In the genomic region with DNA sequence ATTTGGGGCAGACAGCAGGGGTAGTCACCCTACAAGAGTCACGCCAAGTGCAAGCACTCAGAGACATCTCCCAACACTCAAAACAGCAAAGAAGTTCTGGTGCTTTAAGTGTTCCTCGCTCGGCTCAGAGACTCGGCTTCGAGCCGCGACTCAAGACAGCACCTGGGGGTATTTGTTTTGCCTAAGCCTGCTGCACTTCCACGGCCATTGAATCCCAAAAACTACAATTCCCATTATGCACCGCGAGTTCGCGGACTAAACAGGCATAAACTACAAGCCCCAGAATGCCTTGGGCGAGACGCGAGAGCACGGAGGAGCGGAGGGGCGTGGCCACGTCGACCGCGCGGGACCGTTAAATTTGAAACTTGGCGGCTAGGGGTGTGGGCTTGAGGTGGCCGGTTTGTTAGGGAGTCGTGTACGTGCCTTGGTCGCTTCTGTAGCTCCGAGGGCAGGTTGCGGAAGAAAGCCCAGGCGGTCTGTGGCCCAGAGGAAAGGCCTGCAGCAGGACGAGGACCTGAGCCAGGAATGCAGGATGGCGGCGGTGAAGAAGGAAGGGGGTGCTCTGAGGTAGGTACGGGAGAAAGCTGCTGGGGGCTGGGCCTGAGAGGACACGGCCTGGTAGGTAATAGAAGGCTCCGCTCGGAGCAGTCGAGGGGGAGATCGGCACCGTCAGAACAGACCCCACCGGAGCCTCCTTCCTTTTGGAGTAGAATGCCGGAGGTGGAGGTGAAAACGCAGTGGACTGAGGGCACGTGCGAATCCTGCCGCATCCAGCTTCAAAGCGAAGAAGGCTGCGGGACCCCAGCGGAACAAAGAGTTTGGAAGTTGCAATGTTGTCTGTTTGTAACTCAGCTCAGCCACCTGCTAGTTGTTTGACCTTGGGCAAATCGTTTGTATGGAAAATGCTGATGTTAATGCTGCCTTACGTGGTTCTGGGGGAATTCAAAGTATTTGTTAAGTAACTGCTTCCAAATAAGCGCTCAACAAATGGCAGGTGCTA, we compare ENCODE assay signal across 8 cellular contexts. TPM values are rescaled to one million over a fixed set of nuclear protein-coding genes. Genes with fewer than 3 reads are reported as not detected.
DNase-seq lines count a peak whose midpoint lies in the region; ATAC-seq and TF ChIP-seq lines count a peak whose summit lies in the region.

A gene with protein sequence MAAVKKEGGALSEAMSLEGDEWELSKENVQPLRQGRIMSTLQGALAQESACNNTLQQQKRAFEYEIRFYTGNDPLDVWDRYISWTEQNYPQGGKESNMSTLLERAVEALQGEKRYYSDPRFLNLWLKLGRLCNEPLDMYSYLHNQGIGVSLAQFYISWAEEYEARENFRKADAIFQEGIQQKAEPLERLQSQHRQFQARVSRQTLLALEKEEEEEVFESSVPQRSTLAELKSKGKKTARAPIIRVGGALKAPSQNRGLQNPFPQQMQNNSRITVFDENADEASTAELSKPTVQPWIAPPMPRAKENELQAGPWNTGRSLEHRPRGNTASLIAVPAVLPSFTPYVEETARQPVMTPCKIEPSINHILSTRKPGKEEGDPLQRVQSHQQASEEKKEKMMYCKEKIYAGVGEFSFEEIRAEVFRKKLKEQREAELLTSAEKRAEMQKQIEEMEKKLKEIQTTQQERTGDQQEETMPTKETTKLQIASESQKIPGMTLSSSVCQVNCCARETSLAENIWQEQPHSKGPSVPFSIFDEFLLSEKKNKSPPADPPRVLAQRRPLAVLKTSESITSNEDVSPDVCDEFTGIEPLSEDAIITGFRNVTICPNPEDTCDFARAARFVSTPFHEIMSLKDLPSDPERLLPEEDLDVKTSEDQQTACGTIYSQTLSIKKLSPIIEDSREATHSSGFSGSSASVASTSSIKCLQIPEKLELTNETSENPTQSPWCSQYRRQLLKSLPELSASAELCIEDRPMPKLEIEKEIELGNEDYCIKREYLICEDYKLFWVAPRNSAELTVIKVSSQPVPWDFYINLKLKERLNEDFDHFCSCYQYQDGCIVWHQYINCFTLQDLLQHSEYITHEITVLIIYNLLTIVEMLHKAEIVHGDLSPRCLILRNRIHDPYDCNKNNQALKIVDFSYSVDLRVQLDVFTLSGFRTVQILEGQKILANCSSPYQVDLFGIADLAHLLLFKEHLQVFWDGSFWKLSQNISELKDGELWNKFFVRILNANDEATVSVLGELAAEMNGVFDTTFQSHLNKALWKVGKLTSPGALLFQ (plus strand): TSS at position 381 of the 1,000 bp plus-strand sequence. CDS start 152 bp downstream, at position 533.

- H3K4me3 Mint-ChIP-seq in Calu3 (ENCODE audit: low read depth, unreplicated experiment) (no peak within 1 kb of the TSS), endothelial cell (ENCODE audit: unreplicated experiment) (no peak within 1 kb of the TSS), mesothelial cell of epicardium (no peak within 1 kb of the TSS)

- no peaks in the 10 kb centered on the region for H3K27me3 Mint-ChIP-seq in Calu3 (ENCODE audit: unreplicated experiment)
- H3K27me3 Mint-ChIP-seq in endothelial cell (ENCODE audit: unreplicated experiment), result peaks cover 3% of the 10 kb centered on the region
- H3K27me3 Mint-ChIP-seq in mesothelial cell of epicardium (ENCODE audit: low read depth), result no peaks in the 10 kb centered on the region

- peaks cover 2% of the 10 kb centered on the region for H3K4me1 Mint-ChIP-seq in Calu3 (ENCODE audit: low read depth, unreplicated experiment)
- H3K4me1 Mint-ChIP-seq in endothelial cell (ENCODE audit: unreplicated experiment), result no peaks in the 10 kb centered on the region
- H3K4me1 Mint-ChIP-seq in mesothelial cell of epicardium, result peaks cover 19% of the 10 kb centered on the region

- peak; percentile 73 for ATAC-seq in GM21390 (IDR thresholded peaks at IDR 0.05; ENCODE audit: unreplicated experiment)

- H3K9me3 Mint-ChIP-seq in Calu3 (ENCODE audit: low read depth, unreplicated experiment), result no peaks in the 10 kb centered on the region
- H3K9me3 Mint-ChIP-seq in endothelial cell (ENCODE audit: unreplicated experiment), result no peaks in the 10 kb centered on the region
- no peaks in the 10 kb centered on the region for H3K9me3 Mint-ChIP-seq in mesothelial cell of epicardium

- BruUV-seq in Calu3 (replicated peaks; lab: Mats Ljungman, UMichigan), result TSS peak; percentile 65

- H3K36me3 Mint-ChIP-seq in Calu3 (ENCODE audit: insufficient read depth, unreplicated experiment) (no peaks in the 10 kb centered on the region), endothelial cell (ENCODE audit: low read depth, unreplicated experiment) (no peaks in the 10 kb centered on the region), mesothelial cell of epicardium (peaks cover 2% of the 10 kb centered on the region)

- H3K27ac Mint-ChIP-seq in Calu3 (ENCODE audit: unreplicated experiment), result no peak within 1 kb of the TSS
- no peak within 1 kb of the TSS for H3K27ac Mint-ChIP-seq in endothelial cell (ENCODE audit: unreplicated experiment)
- H3K27ac Mint-ChIP-seq in mesothelial cell of epicardium, result no peak within 1 kb of the TSS

- TF ChIP-seq CTCF in Calu3 (IDR thresholded peaks at IDR 0.05; ENCODE audit: unreplicated experiment), result no peak
- no peak for TF ChIP-seq CTCF in endothelial cell (IDR thresholded peaks at IDR 0.05; ENCODE audit: unreplicated experiment)
- TF ChIP-seq CTCF in mesothelial cell of epicardium (IDR thresholded peaks at IDR 0.05; ENCODE audit: unreplicated experiment), result no peak

- intact Hi-C loops in Calu3 (cut with micrococcal nuclease; ENCODE audit: unreplicated experiment), result loop anchor here (5.0 kb wide), 2 partner anchors 54 to 114 kb away; a partner anchor contains a TSS

- CTCF ChIA-PET in Calu3 (lab: Charles Lee), result interaction anchor here (0.5 to 1.9 kb wide), 3 partner anchors 8 to 54 kb away, joined by 3 to 7 read pairs (median 6); no protein-coding TSS in a partner anchor

- peak; percentile 86 for DNase-seq in Calu3
- DNase-seq in HUDEP-2 (lab: John Stamatoyannopoulos, UW; ENCODE audit: unreplicated experiment in 76 of 76), result peak in 75 of 76 experiments; percentile 9 to 95 (median 86)
- DNase-seq in NOMO-1 treated with dmso at 0.1 percent for 144 hours (lab: John Stamatoyannopoulos, UW; ENCODE audit: unreplicated experiment), result peak; percentile 93
- DNase-seq in activated CD8-positive, alpha-beta memory T cell treated with anti-CD3 and anti-CD28 coated beads for 4 hours (ENCODE audit: low read depth in 2 of 2), result peak; percentile 83 to 85
- DNase-seq in endothelial cell (ENCODE audit: low spot score), result peak; percentile 93
- peak; percentile 86 to 93 for DNase-seq in mesothelial cell of epicardium (ENCODE audit: low spot score in 2 of 2, unreplicated experiment in 2 of 2)
- DNase-seq in stimulated activated CD8-positive, alpha-beta memory T cell treated with anti-CD3 and anti-CD28 coated beads, Interleukin-15, amount 100 ng/mL, for 24 hours (ENCODE audit: low read depth), result peak; percentile 80

RNA-seq across cellular contexts. Expression of the gene that starts here (rescaled TPM):
- 39.0 and 41.8 TPM in 2 replicates for total RNA-seq in Calu3 (2022)
- total RNA-seq in endothelial cell (ENCODE audit: unreplicated experiment), result 11.9 TPM
- 29.0 to 38.2 TPM (median 35.5 TPM) in 3 replicates for total RNA-seq in mesothelial cell of epicardium

Comparison
In these comparisons a context has a peak if more than half of its experiments do, and no peak if none do; other contexts are left out.
1. Peak in every context shown above with its lines: DNase-seq and ATAC-seq.